ENCODE assay signal across 24 cellular contexts in genomic region chr1:51908499-51908898, GRCh38.
"Had no signal": no experiment of that assay in that cellular context is flagged by ENCODE, and none has a peak within 500 bp of the region (broad histone marks: within the 10 kb centered on the region; RNA-seq: fewer than 3 reads in every experiment).

No MANE protein-coding gene starts in this region.

- H3K27ac Mint-ChIP-seq: nephron, type B pancreatic cell had no signal

- H3K4me3 ChIP-seq: dorsolateral prefrontal cortex, gastroesophageal sphincter, left ventricle myocardium inferior, lower lobe of right lung, pancreas, prostate gland, right lobe of liver, suprapubic skin, thyroid gland had no signal

- H3K36me3 ChIP-seq: gastroesophageal sphincter, left ventricle myocardium inferior, lower lobe of right lung, pancreas, prostate gland, right lobe of liver, suprapubic skin, thyroid gland had no signal

- H3K4me1 ChIP-seq: gastroesophageal sphincter, left ventricle myocardium inferior, lower lobe of right lung, pancreas, prostate gland, right lobe of liver, suprapubic skin, thyroid gland had no signal

- ATAC-seq: esophagus mucosa; gastroesophageal sphincter; left cardiac atrium; lower lobe of right lung; pancreas; right lobe of liver; stimulated activated effector memory CD8-positive, alpha-beta T cell treated with anti-CD3 and anti-CD28 coated beads, Interleukin-12 subunit alpha, Interleukin-12 subunit beta, amount 100 ng/mL, for 72 hours; stimulated activated naive CD8-positive, alpha-beta T cell treated with anti-CD3 and anti-CD28 coated beads, Interleukin-15, Interleukin-2, amounts not matched to agents 100 U/mL and 50 U/mL, for 24 hours had no signal

- H3K27me3 ChIP-seq: right lobe of liver, thyroid gland had no signal

- H3K9me3 Mint-ChIP-seq: nephron, type B pancreatic cell had no signal

- H3K4me3 Mint-ChIP-seq: immature natural killer cell; nephron; stimulated activated effector memory CD8-positive, alpha-beta T cell treated with anti-CD3 and anti-CD28 coated beads, Interleukin-12 subunit alpha, Interleukin-12 subunit beta, amount 100 ng/mL, for 72 hours; type B pancreatic cell had no signal

- DNase-seq: cortex of kidney; dorsolateral prefrontal cortex; effector CD8-positive, alpha-beta T cell; immature natural killer cell; kidney; left cardiac atrium; left ventricle myocardium inferior; lower lobe of right lung; mesenchymal stem cell; midbrain; occipital lobe; pancreas; right lobe of liver; stimulated activated CD4-positive, alpha-beta T cell treated with anti-CD3 and anti-CD28 coated beads, Interleukin-4, amount 100 ng/mL, for 1 hour; stimulated activated CD8-positive, alpha-beta memory T cell treated with anti-CD3 and anti-CD28 coated beads, Interleukin-4, amount 100 ng/mL, for 48 hours; stimulated activated naive CD8-positive, alpha-beta T cell treated with anti-CD3 and anti-CD28 coated beads, Interleukin-15, Interleukin-2, amounts not matched to agents 100 U/mL and 50 U/mL, for 24 hours; thyroid gland had no signal

- H3K36me3 Mint-ChIP-seq: immature natural killer cell; stimulated activated effector memory CD8-positive, alpha-beta T cell treated with anti-CD3 and anti-CD28 coated beads, Interleukin-12 subunit alpha, Interleukin-12 subunit beta, amount 100 ng/mL, for 72 hours; type B pancreatic cell had no signal

- H3K9me3 ChIP-seq: gastroesophageal sphincter, left ventricle myocardium inferior, lower lobe of right lung, pancreas, prostate gland, right lobe of liver, suprapubic skin, thyroid gland had no signal

- H3K27ac ChIP-seq: dorsolateral prefrontal cortex, gastroesophageal sphincter, left ventricle myocardium inferior, lower lobe of right lung, pancreas, prostate gland, right lobe of liver, suprapubic skin, thyroid gland had no signal
